12 cellular contexts compared by ENCODE assay signal in genomic region chr1:193270996-193271395, GRCh38.
A peak's percentile ranks its signal among the peaks of the same experiment; 100 is the strongest.
DNase-seq lines count a peak whose midpoint lies in the region; ATAC-seq and TF ChIP-seq lines count a peak whose summit lies in the region.
"Had no signal": no experiment of that assay in that cellular context is flagged by ENCODE, and none has a peak within 500 bp of the region (broad histone marks: within the 10 kb centered on the region; RNA-seq: fewer than 3 reads in every experiment).

No MANE protein-coding gene starts in this region.

- H3K4me3 ChIP-seq in choroid plexus epithelial cell (ENCODE audit: low read depth, low read length) = no peak overlapping the region
- H3K4me3 ChIP-seq: BLaER1 treated with 17β-estradiol and CSF1 and Interleukin-3, amounts not matched to agents 10 nM and 100 nM; transverse colon had no signal

- peak; percentile 30 for DNase-seq in GM04504 (ENCODE audit: low read depth)
- DNase-seq in choroid plexus epithelial cell (ENCODE audit: low read depth) = peak; percentile 97
- no peak for DNase-seq in DMS 273 treated with DMSO at 0.1 percent for 48 hours (lab: John Stamatoyannopoulos, UW)
- DNase-seq in COLO668 (lab: John Stamatoyannopoulos, UW; ENCODE audit: unreplicated experiment) = no peak
- no peak for DNase-seq in OCI-M1 (lab: John Stamatoyannopoulos, UW)
- DNase-seq in iPS-NIHi11 (ENCODE audit: low spot score) = no peak
- DNase-seq: activated CD4-positive, alpha-beta T cell treated with anti-CD3 and anti-CD28 coated beads for 1 hour; NK-92 treated with Interleukin-12 subunit alpha and Interleukin-12 subunit beta, amount 100 ng/mL, for 24 hours; transverse colon had no signal

- TF ChIP-seq CTCF in choroid plexus epithelial cell (conservative IDR thresholded peaks at IDR 0.05; ENCODE audit: low read depth, low read length) = peak; percentile 20

- peak; percentile 98 for ATAC-seq in GM21447 (IDR thresholded peaks at IDR 0.05; ENCODE audit: unreplicated experiment)
- peak; percentile 97 for ATAC-seq in HG03135 (IDR thresholded peaks at IDR 0.05; ENCODE audit: unreplicated experiment)

Comparison
In these comparisons a context has a peak if more than half of its experiments do, and no peak if none do; other contexts are left out.
1. DNase-seq: peak in GM04504 (single experiment) and choroid plexus epithelial cell (single experiment); none in DMS 273 treated with DMSO at 0.1 percent for 48 hours (single experiment), COLO668 (single experiment), OCI-M1 (single experiment) and iPS-NIHi11 (single experiment).